Comparison of ENCODE assay signal across 8 cellular contexts in genomic region chr1:164588388-164589341, GRCh38. TPM values are rescaled to one million over a fixed set of nuclear protein-coding genes. Genes with fewer than 3 reads are reported as not detected.
DNase-seq lines count a peak whose midpoint lies in the region; ATAC-seq and TF ChIP-seq lines count a peak whose summit lies in the region.

No MANE protein-coding gene starts in this region.

- POLR2A ChIA-PET in OCI-LY7 (lab: Charles Lee), result interaction anchor here (0.6 to 0.7 kb wide), 2 partner anchors 437 to 1912 kb away, joined by 6 read pairs; no protein-coding TSS in a partner anchor

- CTCF ChIA-PET in OCI-LY7 (lab: Charles Lee; ENCODE audit: unreplicated experiment), result no interaction called here

- BruUV-seq in OCI-LY7 (replicated peaks; lab: Mats Ljungman, UMichigan), result no TSS peak

- H3K27me3 ChIP-seq in SJCRH30 (no peaks in the 10 kb centered on the region), cardiac muscle cell (no peaks in the 10 kb centered on the region), psoas muscle (ENCODE audit: insufficient read depth in 3 of 3, low read length in 2 of 3) (no peaks in the 10 kb centered on the region)

- H2AFZ ChIP-seq in OCI-LY7 (ENCODE audit: low read length), result no peak overlapping the region

- ATAC-seq in psoas muscle (peak in 3 of 4 donors; percentile 28 to 45 (median 34)), GM18868 (IDR thresholded peaks at IDR 0.05; ENCODE audit: unreplicated experiment) (no peak)

- H3K4me3 ChIP-seq in SJCRH30 (peak overlapping the region; percentile 49), cardiac muscle cell (peak overlapping the region; percentile 18), psoas muscle (peak overlapping the region; percentile 36), OCI-LY7 (ENCODE audit: low read depth, low read length, poor library complexity, severe bottlenecking) (no peak overlapping the region)

- no peaks in the 10 kb centered on the region for H4K20me1 ChIP-seq in OCI-LY7 (ENCODE audit: insufficient read depth, low read length)

- DNase-seq in DMS153 treated with DMSO at 0.1 percent for 48 hours (lab: John Stamatoyannopoulos, UW; ENCODE audit: unreplicated experiment), result peak; percentile 63
- peak; percentile 81 to 89 for DNase-seq in SJCRH30
- peak; percentile 79 to 94 for DNase-seq in cardiac muscle cell (ENCODE audit: low read depth in 1 of 2, low spot score in 1 of 2)
- DNase-seq in psoas muscle, result peak; percentile 69 to 81
- no peak for DNase-seq in cortex of kidney (lab: John Stamatoyannopoulos, UW)
- no peak for DNase-seq in NCI-H774 (lab: John Stamatoyannopoulos, UW)
- DNase-seq in OCI-LY7 (ENCODE audit: low spot score), result no peak

- TF ChIP-seq CTCF in cardiac muscle cell (IDR thresholded peaks at IDR 0.05; ENCODE audit: low read depth, low read length) (no peak), psoas muscle (IDR thresholded peaks at IDR 0.05) (no peak), OCI-LY7 (conservative IDR thresholded peaks at IDR 0.05; ENCODE audit: low read length) (no peak)

- intact Hi-C loops in psoas muscle (cut with DNase I) (no loop called here), OCI-LY7 (cut with micrococcal nuclease; ENCODE audit: unreplicated experiment) (no loop called here)

- no peaks in the 10 kb centered on the region for H3K9me3 ChIP-seq in SJCRH30 (replicated peaks)
- H3K9me3 ChIP-seq in cardiac muscle cell (ENCODE audit: low read depth), result no peaks in the 10 kb centered on the region
- no peaks in the 10 kb centered on the region for H3K9me3 ChIP-seq in psoas muscle
- no peaks in the 10 kb centered on the region for H3K9me3 ChIP-seq in OCI-LY7 (ENCODE audit: low read length)

- peaks cover 15% of the 10 kb centered on the region for H3K4me1 ChIP-seq in SJCRH30
- H3K4me1 ChIP-seq in cardiac muscle cell (ENCODE audit: low read depth), result peaks cover 92% of the 10 kb centered on the region
- peaks cover 11% of the 10 kb centered on the region for H3K4me1 ChIP-seq in psoas muscle
- no peaks in the 10 kb centered on the region for H3K4me1 ChIP-seq in OCI-LY7 (ENCODE audit: insufficient read depth, low read length, poor library complexity, severe bottlenecking)

- H3K79me2 ChIP-seq in OCI-LY7 (ENCODE audit: insufficient read depth, low read depth, low read length), result no peaks in the 10 kb centered on the region

- H3K27ac ChIP-seq in SJCRH30, result peak overlapping the region; percentile 71
- peak overlapping the region; percentile 95 for H3K27ac ChIP-seq in cardiac muscle cell
- peak overlapping the region; percentile 24 for H3K27ac ChIP-seq in psoas muscle
- H3K27ac ChIP-seq in OCI-LY7 (ENCODE audit: low read depth, low read length, poor library complexity, severe bottlenecking), result no peak overlapping the region

- H3K9me2 ChIP-seq in OCI-LY7 (ENCODE audit: insufficient read depth, low read length), result no peaks in the 10 kb centered on the region

- 37 to 43% (median 37%) methylated on average over 19 of the region's 19 CpGs for WGBS in psoas muscle, 3 donors

- no peak overlapping the region for H3K4me2 ChIP-seq in OCI-LY7 (ENCODE audit: low read length)

- H3K36me3 ChIP-seq in SJCRH30 (peaks cover 5% of the 10 kb centered on the region; the same call in 1 of the 2 replicates), cardiac muscle cell (no peaks in the 10 kb centered on the region), psoas muscle (ENCODE audit: insufficient read depth in 1 of 2, low read depth in 1 of 2) (peaks cover 4 to 22% of the 10 kb centered on the region in 2 donors), OCI-LY7 (ENCODE audit: insufficient read depth, low read length) (no peaks in the 10 kb centered on the region)

RNA-seq across cellular contexts. Expression of gene PBX1, which starts 29.7 kb away (rescaled TPM):
- total RNA-seq in SJCRH30 (2014; rRNA removed; shearing (Covaris generic)), result 39.0 and 39.1 TPM in 2 replicates
- total RNA-seq in cardiac muscle cell, result 147 and 182 TPM in 2 replicates
- 43.5 and 54.5 TPM in 2 replicates for polyA plus RNA-seq in cardiac muscle cell
- 10 to 100 TPM; 59.3 to 69.9 (median 64.4) TPM for total RNA-seq in psoas muscle
- polyA plus RNA-seq in psoas muscle, result 10 to 100 TPM; 10.6 to 36.8 (median 24.5) TPM
- total RNA-seq in OCI-LY7 (2014; rRNA removed; shearing (Covaris generic)), result not detected in 2 replicates
- total RNA-seq in OCI-LY7 (2022), result not detected in 2 replicates

Comparison
In these comparisons a context has a peak if more than half of its experiments do, and no peak if none do; other contexts are left out.
1. DNase-seq: peak in DMS153 treated with DMSO at 0.1 percent for 48 hours (single experiment), SJCRH30 (2 of 2), cardiac muscle cell (2 of 2) and psoas muscle (2 of 2); none in cortex of kidney (single experiment), NCI-H774 (single experiment) and OCI-LY7 (single experiment).
2. RNA of gene PBX1, which starts 29.7 kb away (total RNA-seq): 147 to 182 TPM in cardiac muscle cell, 59.3 to 69.9 TPM in psoas muscle and 39.0 to 39.1 TPM in SJCRH30; not detected in OCI-LY7; every median in the first group is over 10 times any median in the second.